Comparison of ENCODE assay signal across 8 cellular contexts in the genomic region with DNA sequence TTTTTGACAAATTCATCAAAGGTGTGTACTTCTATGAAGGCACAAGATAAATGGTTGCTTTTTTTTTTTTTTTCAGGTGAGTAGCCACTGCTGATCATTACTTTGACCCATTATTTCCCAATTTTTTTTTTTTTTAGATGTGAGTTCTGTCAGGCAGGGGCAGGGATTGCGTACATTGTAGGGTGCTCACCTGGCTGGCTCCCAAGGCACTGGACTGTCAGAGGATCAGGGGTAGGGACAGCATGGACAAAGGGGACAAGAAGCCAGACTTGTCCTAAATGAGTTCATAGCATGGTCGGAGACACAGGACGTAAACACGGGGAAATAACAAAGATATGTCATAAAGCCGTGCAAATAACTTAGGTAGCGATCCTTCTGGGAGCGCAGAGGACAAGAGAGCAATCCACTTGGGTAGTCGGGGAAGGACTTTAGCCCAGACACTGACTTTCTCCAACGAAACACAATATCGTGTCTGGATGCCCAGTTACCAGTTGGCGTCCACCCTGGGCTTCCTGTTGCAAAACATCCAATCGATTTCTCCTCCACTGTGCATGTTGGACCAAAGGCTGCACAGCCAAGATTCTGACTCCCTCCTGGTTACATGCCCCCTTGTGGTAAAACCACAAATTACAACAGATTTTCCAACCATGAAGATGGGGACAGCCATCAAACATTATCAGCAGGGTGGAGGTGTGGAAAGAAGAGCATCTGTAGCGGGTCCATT. TPM values are rescaled to one million over a fixed set of nuclear protein-coding genes. Genes with fewer than 3 reads are reported as not detected.
DNase-seq lines count a peak whose midpoint lies in the region; ATAC-seq and TF ChIP-seq lines count a peak whose summit lies in the region.

No MANE protein-coding gene starts in this region.

- peaks cover 0 to 11% (median 4%) of the 10 kb centered on the region in 9 donors for H3K4me1 ChIP-seq in heart right ventricle
- H3K4me1 ChIP-seq in suprapubic skin = peaks cover 24% of the 10 kb centered on the region

- no peak overlapping the region for H3K9ac ChIP-seq in neural cell (ENCODE audit: low read length)

- TF ChIP-seq CTCF in heart right ventricle (IDR thresholded peaks at IDR 0.05) = peak; percentile 18 to 57 (median 43)
- peak in 55 of 56 donors; percentile 39 to 79 (median 61) for TF ChIP-seq CTCF in dorsolateral prefrontal cortex (IDR thresholded peaks at IDR 0.05 in 54 of 56, conservative IDR thresholded peaks at IDR 0.05 in 2 of 56; ENCODE audit: low read depth in 1 of 56, partially characterized antibody in 56 of 56)
- peak; percentile 33 for TF ChIP-seq CTCF in neural cell (IDR thresholded peaks at IDR 0.05; ENCODE audit: poor library complexity, severe bottlenecking)
- TF ChIP-seq CTCF in suprapubic skin (IDR thresholded peaks at IDR 0.05) = peak in 1 of 2 donors; percentile 12

- H3K36me3 ChIP-seq in heart right ventricle (no peaks in the 10 kb centered on the region), neural cell (ENCODE audit: insufficient read depth, low read length) (no peaks in the 10 kb centered on the region), suprapubic skin (no peaks in the 10 kb centered on the region)

- H4K20me1 ChIP-seq in neural cell (ENCODE audit: insufficient read depth) = no peaks in the 10 kb centered on the region

- H3K4me3 ChIP-seq in heart right ventricle (no peak overlapping the region), dorsolateral prefrontal cortex (no peak overlapping the region), neural cell (ENCODE audit: low read length) (no peak overlapping the region), suprapubic skin (no peak overlapping the region)

- peak; percentile 11 for TF ChIP-seq RAD21 in neural cell (conservative IDR thresholded peaks at IDR 0.05)

- H3F3A ChIP-seq in neural cell (ENCODE audit: insufficient read depth, low read length, poor library complexity, severe bottlenecking) = no peaks in the 10 kb centered on the region

- no peak overlapping the region for H3K4me2 ChIP-seq in neural cell (ENCODE audit: low read length)

- H3K79me2 ChIP-seq in neural cell (replicated peaks; ENCODE audit: insufficient read depth, low read length) = no peaks in the 10 kb centered on the region

- WGBS in heart right ventricle, 2 donors = 80 to 82% methylated on average over 13 of the region's 13 CpGs
- 88% methylated on average over 13 of the region's 13 CpGs for WGBS in suprapubic skin

- TF ChIP-seq EP300 in neural cell (conservative IDR thresholded peaks at IDR 0.05; ENCODE audit: poor library complexity, severe bottlenecking) = no peak
- no peak for TF ChIP-seq EP300 in suprapubic skin (IDR thresholded peaks at IDR 0.05)

- no peak for DNase-seq in heart right ventricle
- DNase-seq in Right ventricle myocardium inferior (ENCODE audit: missing footprints) = no peak
- DNase-seq in NCI-H2029 treated with DMSO at 0.1 percent for 48 hours (lab: John Stamatoyannopoulos, UW) = peak; percentile 0
- no peak for DNase-seq in dorsolateral prefrontal cortex
- no peak for DNase-seq in epidermal melanocyte (ENCODE audit: insufficient read length, low spot score)
- no peak for DNase-seq in NCI-H2107 treated with DMSO at 0.1 percent for 48 hours (lab: John Stamatoyannopoulos, UW; ENCODE audit: unreplicated experiment)
- no peak for DNase-seq in suprapubic skin (ENCODE audit: low spot score in 2 of 2)

- no peak overlapping the region for H3K27ac ChIP-seq in heart right ventricle
- peak overlapping the region in 1 of 59 donors; percentile 14 for H3K27ac ChIP-seq in dorsolateral prefrontal cortex
- H3K27ac ChIP-seq in neural cell (ENCODE audit: low read length) = no peak overlapping the region
- H3K27ac ChIP-seq in suprapubic skin = no peak overlapping the region

- H3K9me2 ChIP-seq in neural cell (ENCODE audit: insufficient read depth, low read length) = no peaks in the 10 kb centered on the region

- H2AFZ ChIP-seq in neural cell (ENCODE audit: low read depth, low read length) = no peak overlapping the region

- ATAC-seq in heart right ventricle (no peak), Right ventricle myocardium inferior (no peak)

- intact Hi-C loops in heart right ventricle (cut with DNase I) (loop anchor here in 3 of 10 donors (10.0 kb wide), 1 partner anchor 200 kb away; no protein-coding TSS in a partner anchor), Right ventricle myocardium inferior (cut with DNase I) (no loop called here), dorsolateral prefrontal cortex (cut with DNase I) (loop anchor here in 1 of 2 donors (5.0 kb wide), 2 partner anchors 78 to 203 kb away; no protein-coding TSS in a partner anchor)

- no peaks in the 10 kb centered on the region for H3K9me3 ChIP-seq in heart right ventricle
- H3K9me3 ChIP-seq in neural cell (ENCODE audit: low read length) = no peaks in the 10 kb centered on the region
- H3K9me3 ChIP-seq in suprapubic skin = no peaks in the 10 kb centered on the region

- H3K27me3 ChIP-seq in heart right ventricle = no peaks in the 10 kb centered on the region
- no peaks in the 10 kb centered on the region for H3K27me3 ChIP-seq in dorsolateral prefrontal cortex
- H3K27me3 ChIP-seq in neural cell (ENCODE audit: insufficient read depth, low read depth, low read length) = no peaks in the 10 kb centered on the region
- no peaks in the 10 kb centered on the region for H3K27me3 ChIP-seq in suprapubic skin

- no peak for TF ChIP-seq POLR2A in suprapubic skin (IDR thresholded peaks at IDR 0.05)

TF ChIP-seq in neural cell, 6 proteins besides CTCF, POLR2A, EP300 and RAD21:
- TF ChIP-seq POLR2AphosphoS5 (IDR thresholded peaks at IDR 0.05) (no peak), SMC3 (conservative IDR thresholded peaks at IDR 0.05; ENCODE audit: poor library complexity) (peak; percentile 21), MXI1 (conservative IDR thresholded peaks at IDR 0.05; ENCODE audit: poor library complexity, severe bottlenecking) (no peak), EZH2 (IDR thresholded peaks at IDR 0.05; ENCODE audit: borderline replicate concordance, insufficient read depth, low read length, poor library complexity, severe bottlenecking) (no peak)

RNA-seq across cellular contexts. Expression of a gene that starts 27.5 kb away (rescaled TPM):
- total RNA-seq in heart right ventricle (10 to 100 TPM; 36.0 to 61.9 (median 53.3) TPM), Right ventricle myocardium inferior (41.0 TPM), dorsolateral prefrontal cortex (100 to 1,000 TPM in 1 of 120 experiments, 10 to 100 TPM in 119; 47.5 to 100 (median 64.8) TPM), suprapubic skin (1 to 10 TPM; 5.9 to 9.4 (median 7.5) TPM)
- polyA plus RNA-seq in heart right ventricle (1 to 10 TPM; 5.1 to 5.9 TPM), neural cell (21.9 and 24.9 TPM in 2 replicates)
- polyA minus RNA-seq in neural cell = 57.7 and 76.3 TPM in 2 replicates
